Comparison of ENCODE assay signal across 10 cellular contexts in the genomic region with DNA sequence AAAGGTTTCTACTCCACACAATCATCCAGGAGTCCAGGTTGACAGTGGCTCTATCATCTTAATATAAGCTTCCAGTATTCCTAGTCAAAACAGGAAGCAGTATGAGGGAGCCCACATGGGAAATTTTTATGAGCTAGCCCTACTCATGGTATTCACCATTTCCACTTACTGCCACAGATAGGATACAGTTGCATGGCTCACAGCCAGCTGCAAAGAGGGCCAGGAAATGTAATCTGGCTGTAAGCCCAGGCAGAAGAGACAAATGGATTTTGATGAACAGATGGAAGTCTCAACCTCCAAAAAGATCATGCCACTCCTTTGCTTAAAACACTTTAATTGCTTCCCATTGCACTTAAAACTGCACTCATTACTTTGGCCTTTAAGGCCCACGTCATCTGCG.
DNase-seq lines count a peak whose midpoint lies in the region; ATAC-seq and TF ChIP-seq lines count a peak whose summit lies in the region.
"Had no signal": no experiment of that assay in that cellular context is flagged by ENCODE, and none has a peak within 500 bp of the region (broad histone marks: within the 10 kb centered on the region; RNA-seq: fewer than 3 reads in every experiment).

No MANE protein-coding gene starts in this region.

- no peak overlapping the region for H3K4me3 ChIP-seq in choroid plexus epithelial cell (ENCODE audit: low read depth, low read length)

- H3K9me3 Mint-ChIP-seq in stimulated activated effector memory CD8-positive, alpha-beta T cell treated with anti-CD3 and anti-CD28 coated beads, Interleukin-12 subunit alpha, Interleukin-12 subunit beta, amount 100 ng/mL, for 72 hours = no peaks in the 10 kb centered on the region

- no peaks in the 10 kb centered on the region for H3K4me1 Mint-ChIP-seq in stimulated activated effector memory CD8-positive, alpha-beta T cell treated with anti-CD3 and anti-CD28 coated beads, Interleukin-12 subunit alpha, Interleukin-12 subunit beta, amount 100 ng/mL, for 72 hours

- ATAC-seq in stimulated activated effector memory CD8-positive, alpha-beta T cell treated with anti-CD3 and anti-CD28 coated beads, Interleukin-12 subunit alpha, Interleukin-12 subunit beta, amount 100 ng/mL, for 72 hours = no peak
- ATAC-seq in HG03442 (IDR thresholded peaks at IDR 0.05; ENCODE audit: unreplicated experiment) (no peak), GM18867 (IDR thresholded peaks at IDR 0.05; ENCODE audit: unreplicated experiment) (no peak)

- no peak overlapping the region for H3K4me3 Mint-ChIP-seq in stimulated activated effector memory CD8-positive, alpha-beta T cell treated with anti-CD3 and anti-CD28 coated beads, Interleukin-12 subunit alpha, Interleukin-12 subunit beta, amount 100 ng/mL, for 72 hours

- H3K27ac Mint-ChIP-seq in stimulated activated effector memory CD8-positive, alpha-beta T cell treated with anti-CD3 and anti-CD28 coated beads, Interleukin-12 subunit alpha, Interleukin-12 subunit beta, amount 100 ng/mL, for 72 hours = no peak overlapping the region

- TF ChIP-seq CTCF in choroid plexus epithelial cell (conservative IDR thresholded peaks at IDR 0.05; ENCODE audit: low read depth, low read length) = no peak

- peak; percentile 57 for DNase-seq in GM03348 (ENCODE audit: low spot score)
- peak; percentile 89 to 95 for DNase-seq in NCI-H446 (lab: John Stamatoyannopoulos, UW)
- peak; percentile 84 for DNase-seq in choroid plexus epithelial cell (ENCODE audit: low read depth)
- peak; percentile 15 for DNase-seq in non-pigmented ciliary epithelial cell (ENCODE audit: low read depth)
- DNase-seq in stimulated activated CD4-positive, alpha-beta T cell treated with anti-CD3 and anti-CD28 coated beads, Interleukin-1b, Interleukin-23, amount 100 ng/mL, for 48 hours = no peak
- no peak for DNase-seq in stimulated activated effector memory CD8-positive, alpha-beta T cell treated with anti-CD3 and anti-CD28 coated beads, Interleukin-12 subunit alpha, Interleukin-12 subunit beta, amount 100 ng/mL, for 72 hours (ENCODE audit: low spot score in 2 of 2)
- DNase-seq: activated naive CD4-positive, alpha-beta T cell treated with anti-CD3 and anti-CD28 coated beads, Interleukin-2, amount 50 U/mL, for 16 hours; stimulated activated CD4-positive, alpha-beta T cell treated with anti-CD3 and anti-CD28 coated beads, Interleukin-4, amount 100 ng/mL, for 4 hours had no signal

- no peaks in the 10 kb centered on the region for H3K36me3 Mint-ChIP-seq in stimulated activated effector memory CD8-positive, alpha-beta T cell treated with anti-CD3 and anti-CD28 coated beads, Interleukin-12 subunit alpha, Interleukin-12 subunit beta, amount 100 ng/mL, for 72 hours

Comparison
In these comparisons a context has a peak if more than half of its experiments do, and no peak if none do; other contexts are left out.
1. DNase-seq: peak in GM03348 (single experiment), NCI-H446 (2 of 2), choroid plexus epithelial cell (single experiment) and non-pigmented ciliary epithelial cell (single experiment); none in stimulated activated CD4-positive, alpha-beta T cell treated with anti-CD3 and anti-CD28 coated beads, Interleukin-1b, Interleukin-23, amount 100 ng/mL, for 48 hours (single experiment) and stimulated activated effector memory CD8-positive, alpha-beta T cell treated with anti-CD3 and anti-CD28 coated beads, Interleukin-12 subunit alpha, Interleukin-12 subunit beta, amount 100 ng/mL, for 72 hours (0 of 2).